29 cellular contexts compared by ENCODE assay signal in genomic region chr10:129418826-129419225, GRCh38. TPM values are rescaled to one million over a fixed set of nuclear protein-coding genes. Genes with fewer than 3 reads are reported as not detected.
"Had no signal": no experiment of that assay in that cellular context is flagged by ENCODE, and none has a peak within 500 bp of the region (broad histone marks: within the 10 kb centered on the region; RNA-seq: fewer than 3 reads in every experiment).

No MANE protein-coding gene starts in this region.

- H3K36me3 ChIP-seq: brain microvascular endothelial cell, SJCRH30, WERI-Rb-1 had no signal

- H3K4me1 Mint-ChIP-seq: activated CD4-positive, alpha-beta memory T cell treated with anti-CD3 and anti-CD28 coated beads, Interleukin-2, amount 10 ng/mL, durations not matched to agents 7 days and 5 days; activated CD8-positive, alpha-beta memory T cell treated with anti-CD3 and anti-CD28 coated beads, Interleukin-2, amount 10 ng/mL, durations not matched to agents 7 days and 5 days; activated naive CD4-positive, alpha-beta T cell treated with anti-CD3 and anti-CD28 coated beads, Interleukin-2, amount 10 ng/mL, durations not matched to agents 7 days and 5 days; activated naive CD8-positive, alpha-beta T cell treated with anti-CD3 and anti-CD28 coated beads for 36 hours had no signal

- H3K36me3 Mint-ChIP-seq: activated CD8-positive, alpha-beta memory T cell treated with anti-CD3 and anti-CD28 coated beads, Interleukin-2, amount 10 ng/mL, durations not matched to agents 7 days and 5 days; activated naive CD4-positive, alpha-beta T cell treated with anti-CD3 and anti-CD28 coated beads, Interleukin-2, amount 10 ng/mL, durations not matched to agents 7 days and 5 days; activated naive CD8-positive, alpha-beta T cell treated with anti-CD3 and anti-CD28 coated beads for 36 hours had no signal

- H3K9me3 ChIP-seq: SJCRH30 had no signal

- H3K27ac Mint-ChIP-seq: activated CD4-positive, alpha-beta memory T cell treated with anti-CD3 and anti-CD28 coated beads, Interleukin-2, amount 10 ng/mL, durations not matched to agents 7 days and 5 days; activated CD8-positive, alpha-beta memory T cell treated with anti-CD3 and anti-CD28 coated beads, Interleukin-2, amount 10 ng/mL, durations not matched to agents 7 days and 5 days; activated naive CD4-positive, alpha-beta T cell treated with anti-CD3 and anti-CD28 coated beads, Interleukin-2, amount 10 ng/mL, durations not matched to agents 7 days and 5 days; activated naive CD8-positive, alpha-beta T cell treated with anti-CD3 and anti-CD28 coated beads for 36 hours had no signal

- H3K4me1 ChIP-seq: SJCRH30 had no signal

- H3K9me3 Mint-ChIP-seq: activated CD4-positive, alpha-beta memory T cell treated with anti-CD3 and anti-CD28 coated beads, Interleukin-2, amount 10 ng/mL, durations not matched to agents 7 days and 5 days; activated naive CD4-positive, alpha-beta T cell treated with anti-CD3 and anti-CD28 coated beads, Interleukin-2, amount 10 ng/mL, durations not matched to agents 7 days and 5 days; activated naive CD8-positive, alpha-beta T cell treated with anti-CD3 and anti-CD28 coated beads for 36 hours had no signal

- H3K27ac ChIP-seq: brain microvascular endothelial cell, SJCRH30, SK-N-MC, WERI-Rb-1 had no signal

- DNase-seq: activated CD4-positive, alpha-beta memory T cell treated with anti-CD3 and anti-CD28 coated beads, Interleukin-2, amount 10 ng/mL, durations not matched to agents 7 days and 5 days; activated CD4-positive, alpha-beta T cell treated with anti-CD3 and anti-CD28 coated beads for 1 hour; activated CD4-positive, alpha-beta T cell treated with anti-CD3 and anti-CD28 coated beads for 48 hours; activated CD4-positive, CD25-positive, alpha-beta regulatory T cell; activated CD8-positive, alpha-beta memory T cell treated with anti-CD3 and anti-CD28 coated beads for 24 hours; activated CD8-positive, alpha-beta memory T cell treated with anti-CD3 and anti-CD28 coated beads, Interleukin-2, amount 10 ng/mL, durations not matched to agents 7 days and 5 days; activated CD8-positive, alpha-beta memory T cell treated with anti-CD3 and anti-CD28 coated beads, Interleukin-2, amount 50 U/mL, for 48 hours; activated effector memory CD4-positive, alpha-beta T cell treated with Interleukin-2 at 50 U/mL for 16 hours; activated naive CD4-positive, alpha-beta T cell treated with anti-CD3 and anti-CD28 coated beads, Interleukin-2, amount 10 ng/mL, durations not matched to agents 7 days and 5 days; activated naive CD8-positive, alpha-beta T cell treated with anti-CD3 and anti-CD28 coated beads for 36 hours; activated T-cell treated with anti-CD3 and anti-CD28 coated beads, Interleukin-2, amount 50 U/mL, for 48 hours; amniotic stem cell; aorta; brain microvascular endothelial cell; NCI-H1092 treated with DMSO at 0.1 percent for 48 hours; NCI-H1417 treated with DMSO at 0.1 percent for 48 hours; NCI-H1930; NCI-H2081 treated with DMSO at 0.1 percent for 48 hours; NCI-H226; NCI-H446 treated with DMSO at 0.1 percent for 48 hours; NCI-H524 treated with DMSO at 0.1 percent for 48 hours; SHP77; SJCRH30; T1000; WERI-Rb-1 had no signal

- H3K27me3 ChIP-seq: brain microvascular endothelial cell, SJCRH30 had no signal

- H3K4me3 ChIP-seq: K562, SJCRH30, SK-N-MC had no signal

- ATAC-seq: activated CD8-positive, alpha-beta memory T cell treated with anti-CD3 and anti-CD28 coated beads, Interleukin-2, amount 10 ng/mL, durations not matched to agents 7 days and 5 days; K562; Panc1 had no signal

- H3K27me3 Mint-ChIP-seq: activated CD4-positive, alpha-beta memory T cell treated with anti-CD3 and anti-CD28 coated beads, Interleukin-2, amount 10 ng/mL, durations not matched to agents 7 days and 5 days; activated naive CD4-positive, alpha-beta T cell treated with anti-CD3 and anti-CD28 coated beads, Interleukin-2, amount 10 ng/mL, durations not matched to agents 7 days and 5 days; activated naive CD8-positive, alpha-beta T cell treated with anti-CD3 and anti-CD28 coated beads for 36 hours had no signal

- H3K4me3 Mint-ChIP-seq: activated CD4-positive, alpha-beta memory T cell treated with anti-CD3 and anti-CD28 coated beads, Interleukin-2, amount 10 ng/mL, durations not matched to agents 7 days and 5 days; activated CD8-positive, alpha-beta memory T cell treated with anti-CD3 and anti-CD28 coated beads, Interleukin-2, amount 10 ng/mL, durations not matched to agents 7 days and 5 days; activated naive CD4-positive, alpha-beta T cell treated with anti-CD3 and anti-CD28 coated beads, Interleukin-2, amount 10 ng/mL, durations not matched to agents 7 days and 5 days; activated naive CD8-positive, alpha-beta T cell treated with anti-CD3 and anti-CD28 coated beads for 36 hours had no signal

RNA-seq across cellular contexts. Expression of gene MGMT, which starts 48.2 kb away (rescaled TPM):
- total RNA-seq: M059J had no signal
